Comparison of ENCODE assay signal across 9 cellular contexts in the genomic region with DNA sequence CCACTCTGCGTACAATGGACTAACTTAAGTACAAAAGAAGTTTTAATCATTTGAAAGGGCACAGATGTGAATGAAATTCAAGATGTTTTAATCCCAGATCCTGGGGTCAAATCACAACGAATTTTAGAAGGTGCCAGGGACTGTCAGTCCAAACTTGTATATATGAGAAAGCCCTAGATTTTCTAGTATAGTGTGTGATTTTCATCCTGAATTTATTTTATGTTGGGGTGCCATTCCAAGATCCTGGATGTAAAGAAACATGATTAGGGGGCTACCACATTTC.
DNase-seq lines count a peak whose midpoint lies in the region; TF ChIP-seq lines count a peak whose summit lies in the region.
"Had no signal": no experiment of that assay in that cellular context is flagged by ENCODE, and none has a peak within 500 bp of the region (broad histone marks: within the 10 kb centered on the region; RNA-seq: fewer than 3 reads in every experiment).

No MANE protein-coding gene starts in this region.

- H3K27ac ChIP-seq in stomach smooth muscle (ENCODE audit: low read length) = peak overlapping the region; percentile 37

- H3K4me3 Mint-ChIP-seq in activated CD4-positive, alpha-beta T cell treated with anti-CD3 and anti-CD28 coated beads, Interleukin-2, amount 10 ng/mL, durations not matched to agents 24 days and 14 days = peak overlapping the region; percentile 86
- peak overlapping the region; percentile 77 for H3K4me3 Mint-ChIP-seq in activated CD4-positive, alpha-beta memory T cell treated with anti-CD3 and anti-CD28 coated beads, Interleukin-2, amount 10 ng/mL, durations not matched to agents 7 days and 5 days
- H3K4me3 Mint-ChIP-seq in immature natural killer cell = peak overlapping the region in 3 of 5 donors; percentile 66 to 84 (median 77)

- no peaks in the 10 kb centered on the region for H3K9me3 Mint-ChIP-seq in activated CD4-positive, alpha-beta T cell treated with anti-CD3 and anti-CD28 coated beads, Interleukin-2, amount 10 ng/mL, durations not matched to agents 24 days and 14 days
- no peaks in the 10 kb centered on the region for H3K9me3 Mint-ChIP-seq in activated CD4-positive, alpha-beta memory T cell treated with anti-CD3 and anti-CD28 coated beads, Interleukin-2, amount 10 ng/mL, durations not matched to agents 7 days and 5 days
- no peaks in the 10 kb centered on the region for H3K9me3 Mint-ChIP-seq in immature natural killer cell

- intact Hi-C loops in activated CD4-positive, alpha-beta T cell treated with anti-CD3 and anti-CD28 coated beads, Interleukin-2, amount 10 ng/mL, durations not matched to agents 24 days and 14 days (cut with micrococcal nuclease) = loop anchor here (2.0 to 5.0 kb wide), 3 partner anchors 14 to 1491 kb away; a partner anchor contains a TSS

- POLR2A ChIA-PET in activated CD4-positive, alpha-beta memory T cell treated with anti-CD3 and anti-CD28 coated beads, Interleukin-2, amount 10 ng/mL, durations not matched to agents 7 days and 5 days (lab: Charles Lee) = interaction anchor here (0.6 to 29.7 kb wide), 19 partner anchors 9 to 1496 kb away, joined by 3 to 2499 read pairs (median 7); a partner anchor contains a TSS

- CTCF ChIA-PET in activated CD4-positive, alpha-beta memory T cell treated with anti-CD3 and anti-CD28 coated beads, Interleukin-2, amount 10 ng/mL, durations not matched to agents 7 days and 5 days (lab: Charles Lee) = interaction anchor here (0.6 to 5.2 kb wide), 12 partner anchors 10 to 137 kb away, joined by 3 to 62 read pairs (median 6); no protein-coding TSS in a partner anchor

- H3K27ac Mint-ChIP-seq in activated CD4-positive, alpha-beta T cell treated with anti-CD3 and anti-CD28 coated beads, Interleukin-2, amount 10 ng/mL, durations not matched to agents 24 days and 14 days = peak overlapping the region; percentile 97
- peak overlapping the region; percentile 96 for H3K27ac Mint-ChIP-seq in activated CD4-positive, alpha-beta memory T cell treated with anti-CD3 and anti-CD28 coated beads, Interleukin-2, amount 10 ng/mL, durations not matched to agents 7 days and 5 days
- H3K27ac Mint-ChIP-seq in immature natural killer cell = peak overlapping the region; percentile 86 to 99 (median 95)

- peak; percentile 57 for DNase-seq in activated CD4-positive, alpha-beta T cell treated with anti-CD3 and anti-CD28 coated beads, Interleukin-2, amount 10 ng/mL, durations not matched to agents 24 days and 14 days
- no peak for DNase-seq in activated CD4-positive, alpha-beta T cell treated with anti-CD3 and anti-CD28 coated beads, Interleukin-2, amount 50 U/mL, for 1 hour
- DNase-seq in activated CD4-positive, alpha-beta memory T cell treated with anti-CD3 and anti-CD28 coated beads, Interleukin-2, amount 10 ng/mL, durations not matched to agents 7 days and 5 days = no peak
- no peak for DNase-seq in immature natural killer cell
- DNase-seq in GM13977 (ENCODE audit: low spot score) = no peak
- DNase-seq in epidermal melanocyte (ENCODE audit: insufficient read length, low spot score) = no peak
- no peak for DNase-seq in ecto neural progenitor cell (ENCODE audit: low spot score)
- DNase-seq: NCI-H2227 treated with DMSO at 0.1 percent for 48 hours had no signal

- H3K27me3 ChIP-seq in stomach smooth muscle (ENCODE audit: control insufficient read depth in 1 of 2, insufficient read depth in 2 of 2, low read length in 2 of 2) = no peaks in the 10 kb centered on the region

- no peaks in the 10 kb centered on the region for H3K27me3 Mint-ChIP-seq in activated CD4-positive, alpha-beta T cell treated with anti-CD3 and anti-CD28 coated beads, Interleukin-2, amount 10 ng/mL, durations not matched to agents 24 days and 14 days
- H3K27me3 Mint-ChIP-seq in activated CD4-positive, alpha-beta memory T cell treated with anti-CD3 and anti-CD28 coated beads, Interleukin-2, amount 10 ng/mL, durations not matched to agents 7 days and 5 days = no peaks in the 10 kb centered on the region
- H3K27me3 Mint-ChIP-seq in immature natural killer cell (ENCODE audit: low read depth in 3 of 3) = no peaks in the 10 kb centered on the region

- peaks cover 40% of the 10 kb centered on the region for H3K36me3 Mint-ChIP-seq in activated CD4-positive, alpha-beta T cell treated with anti-CD3 and anti-CD28 coated beads, Interleukin-2, amount 10 ng/mL, durations not matched to agents 24 days and 14 days (ENCODE audit: low read depth)
- H3K36me3 Mint-ChIP-seq in activated CD4-positive, alpha-beta memory T cell treated with anti-CD3 and anti-CD28 coated beads, Interleukin-2, amount 10 ng/mL, durations not matched to agents 7 days and 5 days (ENCODE audit: low read depth) = peaks cover 37% of the 10 kb centered on the region
- H3K36me3 Mint-ChIP-seq in immature natural killer cell = peaks cover 0 to 17% (median 0%) of the 10 kb centered on the region in 3 donors

- H3K4me1 Mint-ChIP-seq in activated CD4-positive, alpha-beta T cell treated with anti-CD3 and anti-CD28 coated beads, Interleukin-2, amount 10 ng/mL, durations not matched to agents 24 days and 14 days = peaks cover 66% of the 10 kb centered on the region
- peaks cover 73% of the 10 kb centered on the region for H3K4me1 Mint-ChIP-seq in activated CD4-positive, alpha-beta memory T cell treated with anti-CD3 and anti-CD28 coated beads, Interleukin-2, amount 10 ng/mL, durations not matched to agents 7 days and 5 days
- H3K4me1 Mint-ChIP-seq in immature natural killer cell = peaks cover 43 to 60% of the 10 kb centered on the region in 2 donors

- no peaks in the 10 kb centered on the region for H3K9me3 ChIP-seq in stomach smooth muscle (ENCODE audit: control insufficient read depth in 2 of 2, low read length in 2 of 2)

- TF ChIP-seq CTCF in GM13977 (IDR thresholded peaks at IDR 0.05; ENCODE audit: extremely low read depth, insufficient read depth, missing control alignments) = no peak

- no peaks in the 10 kb centered on the region for H3K36me3 ChIP-seq in stomach smooth muscle (ENCODE audit: control insufficient read depth in 2 of 2, insufficient read depth in 2 of 2, low read length in 2 of 2)

- no peak overlapping the region for H3K4me3 ChIP-seq in stomach smooth muscle (ENCODE audit: low read length in 2 of 2)

- peaks cover 21% of the 10 kb centered on the region for H3K4me1 ChIP-seq in stomach smooth muscle (ENCODE audit: control insufficient read depth, insufficient read depth, low read length)

- in situ Hi-C loops in GM13977 (cut with MboI; ENCODE audit: low pct_unique_long_range_greater_than_20kb, low sequenced_read_pairs, unreplicated experiment) = no loop called here

- peak overlapping the region in 1 of 2 donors; percentile 44 for H3K9ac ChIP-seq in stomach smooth muscle (ENCODE audit: low read length in 2 of 2)
